ENCODE assay signal across 1 cellular context in genomic region chr19:38377052-38377451, GRCh38.
TF ChIP-seq lines count a peak whose summit lies in the region.

No MANE protein-coding gene starts in this region.

TF ChIP-seq in GM12878, 131 proteins besides CTCF, POLR2A, EP300 and RAD21:
- TF ChIP-seq REST (IDR thresholded peaks at IDR 0.05; ENCODE audit: low read depth, low read length) (no peak), CBFB (IDR thresholded peaks at IDR 0.05; ENCODE audit: low read depth) (no peak), PML (IDR thresholded peaks at IDR 0.05; ENCODE audit: low read length) (no peak), GATAD2B (conservative IDR thresholded peaks at IDR 0.05; ENCODE audit: low read depth) (no peak), BCLAF1 (IDR thresholded peaks at IDR 0.05) (no peak), BRCA1 (IDR thresholded peaks at IDR 0.05; ENCODE audit: low read depth, low read length) (no peak), NBN (IDR thresholded peaks at IDR 0.05) (no peak), ZNF24 (IDR thresholded peaks at IDR 0.05) (no peak), JUNB (IDR thresholded peaks at IDR 0.05) (no peak), ZBED1 (IDR thresholded peaks at IDR 0.05; ENCODE audit: borderline replicate concordance) (no peak), HDAC6 (IDR thresholded peaks at IDR 0.05; ENCODE audit: unreplicated experiment) (no peak), ZZZ3 (IDR thresholded peaks at IDR 0.05; ENCODE audit: control insufficient read depth, insufficient read length, low read depth) (no peak), WRNIP1 (IDR thresholded peaks at IDR 0.05; ENCODE audit: borderline replicate concordance, low read depth, low read length) (no peak), ESRRA (IDR thresholded peaks at IDR 0.05; ENCODE audit: low read length) (no peak), ATF3 (IDR thresholded peaks at IDR 0.05; ENCODE audit: borderline replicate concordance, extremely low read depth, low read depth, low read length) (no peak), MTA2 (IDR thresholded peaks at IDR 0.05; ENCODE audit: low read depth) (no peak)
